In genomic region chr9:14349141-14349817, GRCh38 we compare ENCODE assay signal across 10 cellular contexts. TPM values are rescaled to one million over a fixed set of nuclear protein-coding genes. Genes with fewer than 3 reads are reported as not detected.
DNase-seq lines count a peak whose midpoint lies in the region; TF ChIP-seq lines count a peak whose summit lies in the region.
"Had no signal": no experiment of that assay in that cellular context is flagged by ENCODE, and none has a peak within 500 bp of the region (broad histone marks: within the 10 kb centered on the region; RNA-seq: fewer than 3 reads in every experiment).

No MANE protein-coding gene starts in this region.

- H3K36me3 ChIP-seq in HUES64 (ENCODE audit: insufficient read depth, low read length) (no peaks in the 10 kb centered on the region), brain microvascular endothelial cell (replicated peaks) (no peaks in the 10 kb centered on the region), OCI-LY7 (ENCODE audit: insufficient read depth, low read length) (no peaks in the 10 kb centered on the region)

- CTCF ChIA-PET in OCI-LY7 (lab: Charles Lee; ENCODE audit: unreplicated experiment), result no interaction called here

- TF ChIP-seq CTCF in brain microvascular endothelial cell (IDR thresholded peaks at IDR 0.05; ENCODE audit: low read depth, low read length, missing control alignments), result no peak
- no peak for TF ChIP-seq CTCF in OCI-LY7 (conservative IDR thresholded peaks at IDR 0.05; ENCODE audit: low read length)

- peaks cover 42% of the 10 kb centered on the region for H3K4me1 ChIP-seq in HUES64 (ENCODE audit: insufficient read depth, low read length)
- H3K4me1 ChIP-seq in OCI-LY7 (ENCODE audit: insufficient read depth, low read length, poor library complexity, severe bottlenecking), result no peaks in the 10 kb centered on the region

- in situ Hi-C loops in brain microvascular endothelial cell (cut with HindIII; ENCODE audit: low pct_ligation_motif_present, low sequenced_read_pairs), result no loop called here

- POLR2A ChIA-PET in OCI-LY7 (lab: Charles Lee), result no interaction called here

- BruUV-seq in OCI-LY7 (replicated peaks; lab: Mats Ljungman, UMichigan), result no TSS peak

- no peak overlapping the region for H3K9ac ChIP-seq in HUES64 (ENCODE audit: low read depth, low read length)

- H3K27me3 ChIP-seq in HUES64 (ENCODE audit: insufficient read depth, low read length), result peaks cover 98% of the 10 kb centered on the region
- peaks cover 51% of the 10 kb centered on the region for H3K27me3 ChIP-seq in brain microvascular endothelial cell (replicated peaks)

- intact Hi-C loops in OCI-LY7 (cut with micrococcal nuclease; ENCODE audit: unreplicated experiment), result no loop called here

- H3K4me2 ChIP-seq in OCI-LY7 (ENCODE audit: low read length), result no peak overlapping the region

- H3K27ac ChIP-seq in HUES64 (ENCODE audit: low read depth, low read length) (no peak overlapping the region), brain microvascular endothelial cell (no peak overlapping the region), OCI-LY7 (ENCODE audit: low read depth, low read length, poor library complexity, severe bottlenecking) (no peak overlapping the region)

- H3K9me2 ChIP-seq in OCI-LY7 (ENCODE audit: insufficient read depth, low read length), result no peaks in the 10 kb centered on the region

- no peak overlapping the region for H2AFZ ChIP-seq in OCI-LY7 (ENCODE audit: low read length)

- WGBS in HUES64, result 1% methylated on average over 30 of the region's 30 CpGs

- H3K4me3 ChIP-seq in HUES64 (ENCODE audit: low read length) (peak overlapping the region; percentile 60), brain microvascular endothelial cell (ENCODE audit: low read depth, low read length) (peak overlapping the region; percentile 40), iPS-18c (ENCODE audit: insufficient read depth, low read depth, low read length) (peak overlapping the region; percentile 69), skeletal muscle cell (ENCODE audit: low read depth, low read length) (peak overlapping the region; percentile 46), OCI-LY7 (ENCODE audit: low read depth, low read length, poor library complexity, severe bottlenecking) (no peak overlapping the region)
- H3K4me3 ChIP-seq: mucosa of descending colon had no signal

- no peak for DNase-seq in brain microvascular endothelial cell
- DNase-seq in skeletal muscle cell (ENCODE audit: low read depth), result no peak
- DNase-seq in OCI-LY7 (ENCODE audit: low spot score), result no peak
- DNase-seq in C1 segment of cervical spinal cord (lab: John Stamatoyannopoulos, UW), result no peak
- DNase-seq in AG08396 (ENCODE audit: low spot score), result no peak
- DNase-seq in occipital lobe (lab: John Stamatoyannopoulos, UW), result no peak
- DNase-seq: NCI-H226 had no signal

- no peaks in the 10 kb centered on the region for H3K9me3 ChIP-seq in HUES64 (ENCODE audit: insufficient read depth, low read depth, low read length)
- H3K9me3 ChIP-seq in iPS-18c (ENCODE audit: control insufficient read depth, insufficient read depth, low read length), result no peaks in the 10 kb centered on the region
- no peaks in the 10 kb centered on the region for H3K9me3 ChIP-seq in OCI-LY7 (ENCODE audit: low read length)
- H3K9me3 ChIP-seq: mucosa of descending colon had no signal

- no peaks in the 10 kb centered on the region for H3K79me2 ChIP-seq in OCI-LY7 (ENCODE audit: insufficient read depth, low read depth, low read length)

- H4K20me1 ChIP-seq in OCI-LY7 (ENCODE audit: insufficient read depth, low read length), result no peaks in the 10 kb centered on the region

RNA-seq across cellular contexts. Expression of gene NFIB, which starts 35.3 kb away (rescaled TPM):
- 1.9 TPM for polyA plus RNA-seq in HUES64 (2013, experiment 1 of 2)
- polyA plus RNA-seq in HUES64 (2013, experiment 2 of 2), result 2.5 TPM
- 10.7 and 13.7 TPM in 2 replicates for total RNA-seq in OCI-LY7 (2014; rRNA removed; shearing (Covaris generic))
- total RNA-seq in OCI-LY7 (2022) (24.5 and 25.1 TPM in 2 replicates), occipital lobe (159 TPM)
